In genomic region chr10:15858895-15859294, GRCh38 we compare ENCODE assay signal across 8 cellular contexts. TPM values are rescaled to one million over a fixed set of nuclear protein-coding genes. Genes with fewer than 3 reads are reported as not detected.
A peak's percentile ranks its signal among the peaks of the same experiment; 100 is the strongest.
DNase-seq lines count a peak whose midpoint lies in the region; ATAC-seq and TF ChIP-seq lines count a peak whose summit lies in the region.

No MANE protein-coding gene starts in this region.

- H4K20me1 ChIP-seq in smooth muscle cell (ENCODE audit: low read depth), result peaks cover 38% of the 10 kb centered on the region

- peaks cover 18% of the 10 kb centered on the region for H3K27me3 ChIP-seq in smooth muscle cell (ENCODE audit: low read depth)

- peak overlapping the region; percentile 97 for H3K4me2 ChIP-seq in smooth muscle cell

- H3K9me3 ChIP-seq in SK-N-MC (ENCODE audit: low read depth, low read length), result no peaks in the 10 kb centered on the region
- H3K9me3 ChIP-seq in smooth muscle cell (replicated peaks; ENCODE audit: low read depth), result no peaks in the 10 kb centered on the region

- H2AFZ ChIP-seq in smooth muscle cell (ENCODE audit: low read depth), result no peak overlapping the region

- peak overlapping the region; percentile 81 for H3K9ac ChIP-seq in SK-N-MC (ENCODE audit: insufficient read length)
- H3K9ac ChIP-seq in smooth muscle cell (ENCODE audit: low read depth), result no peak overlapping the region

- no peak for ATAC-seq in HG03439 (IDR thresholded peaks at IDR 0.05; ENCODE audit: unreplicated experiment)

- H3K36me3 ChIP-seq in SK-N-MC (ENCODE audit: insufficient read depth, low read length) (no peaks in the 10 kb centered on the region), smooth muscle cell (ENCODE audit: low read depth) (no peaks in the 10 kb centered on the region)

- 84% methylated on average over 8 of the region's 8 CpGs for WGBS in smooth muscle cell (ENCODE audit: low lambda C conversion rate)

- H3K79me2 ChIP-seq in smooth muscle cell (ENCODE audit: low read depth), result peaks cover 51% of the 10 kb centered on the region

- DNase-seq in SIG-M5 treated with dmso at 0.1 percent for 504 hours (lab: John Stamatoyannopoulos, UW; ENCODE audit: unreplicated experiment) (peak; percentile 10), SIG-M5 (lab: John Stamatoyannopoulos, UW) (no peak), SK-N-MC (ENCODE audit: low read depth, low spot score) (no peak), fibroblast of pulmonary artery (ENCODE audit: low read depth) (no peak), smooth muscle cell (lab: John Stamatoyannopoulos, UW; ENCODE audit: unreplicated experiment) (no peak), NCI-H187 (lab: John Stamatoyannopoulos, UW) (no peak)
- DNase-seq in stimulated activated naive CD4-positive, alpha-beta T cell (lab: John Stamatoyannopoulos, UW), result no peak

- no peak for TF ChIP-seq CTCF in fibroblast of pulmonary artery (IDR thresholded peaks at IDR 0.05; ENCODE audit: low read length, missing control alignments)
- TF ChIP-seq CTCF in smooth muscle cell (IDR thresholded peaks at IDR 0.05; ENCODE audit: borderline replicate concordance, insufficient read depth, poor library complexity, severe bottlenecking), result no peak

- peak overlapping the region; percentile 86 for H3K4me3 ChIP-seq in SK-N-MC
- H3K4me3 ChIP-seq in fibroblast of pulmonary artery (replicated peaks; ENCODE audit: low read depth, low read length), result peak overlapping the region; percentile 93
- H3K4me3 ChIP-seq in smooth muscle cell, result peak overlapping the region; percentile 99

- peaks cover 8% of the 10 kb centered on the region for H3K4me1 ChIP-seq in smooth muscle cell (ENCODE audit: low read depth)

- H3F3A ChIP-seq in smooth muscle cell (ENCODE audit: low read depth), result no peaks in the 10 kb centered on the region

- H3K27ac ChIP-seq in SK-N-MC (no peak overlapping the region), smooth muscle cell (ENCODE audit: low read depth) (no peak overlapping the region)

RNA-seq across cellular contexts. Expression of gene MINDY3, which starts 1.4 kb away (rescaled TPM):
- 31.7 and 32.2 TPM in 2 replicates for total RNA-seq in smooth muscle cell
- polyA plus RNA-seq in smooth muscle cell, result 15.2 and 16.9 TPM in 2 replicates
